Comparison of ENCODE assay signal across 1 cellular context in the genomic region with DNA sequence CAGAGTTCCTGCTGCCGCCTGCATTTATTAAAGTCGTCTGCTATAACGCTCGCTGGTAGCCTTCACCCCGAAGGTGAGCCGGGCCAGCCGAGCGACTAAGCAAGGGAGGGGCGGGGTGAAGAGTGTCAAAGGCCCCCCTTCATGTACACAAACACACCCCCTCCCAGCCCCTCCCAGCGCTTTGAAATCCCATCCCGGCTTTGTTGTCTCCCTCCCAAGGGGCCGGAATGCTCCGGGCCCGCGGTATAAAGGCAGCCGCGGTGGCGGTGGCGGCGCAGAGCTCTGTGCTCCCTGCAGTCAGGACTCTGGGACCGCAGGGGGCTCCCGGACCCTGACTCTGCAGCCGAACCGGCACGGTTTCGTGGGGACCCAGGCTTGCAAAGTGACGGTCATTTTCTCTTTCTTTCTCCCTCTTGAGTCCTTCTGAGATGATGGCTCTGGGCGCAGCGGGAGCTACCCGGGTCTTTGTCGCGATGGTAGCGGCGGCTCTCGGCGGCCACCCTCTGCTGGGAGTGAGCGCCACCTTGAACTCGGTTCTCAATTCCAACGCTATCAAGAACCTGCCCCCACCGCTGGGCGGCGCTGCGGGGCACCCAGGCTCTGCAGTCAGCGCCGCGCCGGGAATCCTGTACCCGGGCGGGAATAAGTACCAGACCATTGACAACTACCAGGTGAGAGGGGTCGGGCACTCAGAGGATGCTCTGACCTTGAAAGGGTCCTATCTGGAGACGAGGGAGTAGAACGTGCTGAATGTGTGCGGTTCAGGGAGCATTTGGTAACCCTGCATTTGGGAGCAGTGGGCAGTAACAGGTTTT.
TF ChIP-seq lines count a peak whose summit lies in the region.

A gene with protein sequence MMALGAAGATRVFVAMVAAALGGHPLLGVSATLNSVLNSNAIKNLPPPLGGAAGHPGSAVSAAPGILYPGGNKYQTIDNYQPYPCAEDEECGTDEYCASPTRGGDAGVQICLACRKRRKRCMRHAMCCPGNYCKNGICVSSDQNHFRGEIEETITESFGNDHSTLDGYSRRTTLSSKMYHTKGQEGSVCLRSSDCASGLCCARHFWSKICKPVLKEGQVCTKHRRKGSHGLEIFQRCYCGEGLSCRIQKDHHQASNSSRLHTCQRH (plus strand): TSS at position 275 of the 815 bp plus-strand sequence. CDS start 154 bp downstream, at position 429.

TF ChIP-seq in HepG2, 621 proteins besides CTCF, POLR2A, EP300 and RAD21 (continued from another document and continues in another):
- TF ChIP-seq ZNF574 (CRISPR knock-in tag; IDR thresholded peaks at IDR 0.05) (no peak; the same call in 1 of the 2 replicates), ZNF550 (CRISPR knock-in tag; IDR thresholded peaks at IDR 0.05; ENCODE audit: borderline replicate concordance) (no peak), TOPORS (CRISPR knock-in tag; IDR thresholded peaks at IDR 0.05) (no peak), HIC2 (CRISPR knock-in tag; IDR thresholded peaks at IDR 0.05; ENCODE audit: low read depth) (no peak), DR1 (CRISPR knock-in tag; IDR thresholded peaks at IDR 0.05) (peak; percentile 93), TFAP4 (IDR thresholded peaks at IDR 0.05; ENCODE audit: borderline replicate concordance, low read depth) (peak; percentile 48), RNF2 (conservative IDR thresholded peaks at IDR 0.05; ENCODE audit: low read depth) (no peak; the same call in 1 of the 2 replicates), ZFY (CRISPR knock-in tag; IDR thresholded peaks at IDR 0.05) (no peak; the same call in 1 of the 2 replicates), MTA1 (CRISPR knock-in tag; IDR thresholded peaks at IDR 0.05; ENCODE audit: borderline replicate concordance) (peak; percentile 15; the same call in 1 of the 2 replicates), RXRB (CRISPR knock-in tag; IDR thresholded peaks at IDR 0.05; ENCODE audit: borderline replicate concordance) (peak; percentile 60; the same call in 1 of the 2 replicates), ZUFSP (CRISPR knock-in tag; IDR thresholded peaks at IDR 0.05; ENCODE audit: borderline replicate concordance) (no peak), CCDC6 (CRISPR knock-in tag; IDR thresholded peaks at IDR 0.05) (peak; percentile 61; the same call in 1 of the 2 replicates), ZNF563 (CRISPR knock-in tag; IDR thresholded peaks at IDR 0.05) (no peak; the same call in 1 of the 2 replicates), NFYB (CRISPR knock-in tag; IDR thresholded peaks at IDR 0.05) (no peak), NCOA5 (CRISPR knock-in tag; IDR thresholded peaks at IDR 0.05) (no peak), ELF3 (CRISPR knock-in tag; IDR thresholded peaks at IDR 0.05) (no peak), FUBP1 (CRISPR knock-in tag; IDR thresholded peaks at IDR 0.05; ENCODE audit: borderline replicate concordance) (no peak), ZNF468 (CRISPR knock-in tag; IDR thresholded peaks at IDR 0.05) (no peak), BRD4 (CRISPR knock-in tag; IDR thresholded peaks at IDR 0.05) (peak; percentile 13; the same call in 1 of the 2 replicates), ZNF484 (CRISPR knock-in tag; IDR thresholded peaks at IDR 0.05; ENCODE audit: borderline replicate concordance, low read depth) (no peak), PRPF4 (IDR thresholded peaks at IDR 0.05; ENCODE audit: low read depth, low read length, poor library complexity, severe bottlenecking) (no peak), AKAP8 (CRISPR knock-in tag; IDR thresholded peaks at IDR 0.05) (no peak), HHEX (CRISPR knock-in tag; IDR thresholded peaks at IDR 0.05) (no peak), KDM3A (CRISPR knock-in tag; IDR thresholded peaks at IDR 0.05; ENCODE audit: low read depth) (peak; percentile 57), RFXAP (CRISPR knock-in tag; IDR thresholded peaks at IDR 0.05; ENCODE audit: borderline replicate concordance) (0 out of 2 replicates have a peak, but pooled peaks have one; percentile 55), ZHX1 (CRISPR knock-in tag; IDR thresholded peaks at IDR 0.05; ENCODE audit: low read depth) (peak; percentile 14; the same call in 1 of the 2 replicates), ZNF230 (CRISPR knock-in tag; IDR thresholded peaks at IDR 0.05) (peak; percentile 82; the same call in 1 of the 2 replicates), HDAC6 (IDR thresholded peaks at IDR 0.05; ENCODE audit: low read depth, low read length) (no peak), ZNF567 (CRISPR knock-in tag; IDR thresholded peaks at IDR 0.05; ENCODE audit: borderline replicate concordance) (no peak), RAD51 (IDR thresholded peaks at IDR 0.05; ENCODE audit: borderline replicate concordance) (no peak), NFE2L1 (CRISPR knock-in tag; IDR thresholded peaks at IDR 0.05; ENCODE audit: borderline replicate concordance) (no peak), KAT2B (IDR thresholded peaks at IDR 0.05; ENCODE audit: borderline replicate concordance, low read depth, low read length) (no peak), SAFB2 (CRISPR knock-in tag; IDR thresholded peaks at IDR 0.05; ENCODE audit: borderline replicate concordance, low read depth) (no peak), ZFP62 (CRISPR knock-in tag; IDR thresholded peaks at IDR 0.05) (no peak)
- TF ChIP-seq, protein P1, sequence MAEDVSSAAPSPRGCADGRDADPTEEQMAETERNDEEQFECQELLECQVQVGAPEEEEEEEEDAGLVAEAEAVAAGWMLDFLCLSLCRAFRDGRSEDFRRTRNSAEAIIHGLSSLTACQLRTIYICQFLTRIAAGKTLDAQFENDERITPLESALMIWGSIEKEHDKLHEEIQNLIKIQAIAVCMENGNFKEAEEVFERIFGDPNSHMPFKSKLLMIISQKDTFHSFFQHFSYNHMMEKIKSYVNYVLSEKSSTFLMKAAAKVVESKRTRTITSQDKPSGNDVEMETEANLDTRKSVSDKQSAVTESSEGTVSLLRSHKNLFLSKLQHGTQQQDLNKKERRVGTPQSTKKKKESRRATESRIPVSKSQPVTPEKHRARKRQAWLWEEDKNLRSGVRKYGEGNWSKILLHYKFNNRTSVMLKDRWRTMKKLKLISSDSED (CRISPR knock-in tag; IDR thresholded peaks at IDR 0.05), result no peak
- TF ChIP-seq, protein P2, sequence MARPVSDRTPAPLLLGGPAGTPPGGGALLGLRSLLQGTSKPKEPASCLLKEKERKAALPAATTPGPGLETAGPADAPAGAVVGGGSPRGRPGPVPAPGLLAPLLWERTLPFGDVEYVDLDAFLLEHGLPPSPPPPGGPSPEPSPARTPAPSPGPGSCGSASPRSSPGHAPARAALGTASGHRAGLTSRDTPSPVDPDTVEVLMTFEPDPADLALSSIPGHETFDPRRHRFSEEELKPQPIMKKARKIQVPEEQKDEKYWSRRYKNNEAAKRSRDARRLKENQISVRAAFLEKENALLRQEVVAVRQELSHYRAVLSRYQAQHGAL (CRISPR knock-in tag; IDR thresholded peaks at IDR 0.05; ENCODE audit: not compliant biosample characterization), result no peak
- TF ChIP-seq, protein P3, sequence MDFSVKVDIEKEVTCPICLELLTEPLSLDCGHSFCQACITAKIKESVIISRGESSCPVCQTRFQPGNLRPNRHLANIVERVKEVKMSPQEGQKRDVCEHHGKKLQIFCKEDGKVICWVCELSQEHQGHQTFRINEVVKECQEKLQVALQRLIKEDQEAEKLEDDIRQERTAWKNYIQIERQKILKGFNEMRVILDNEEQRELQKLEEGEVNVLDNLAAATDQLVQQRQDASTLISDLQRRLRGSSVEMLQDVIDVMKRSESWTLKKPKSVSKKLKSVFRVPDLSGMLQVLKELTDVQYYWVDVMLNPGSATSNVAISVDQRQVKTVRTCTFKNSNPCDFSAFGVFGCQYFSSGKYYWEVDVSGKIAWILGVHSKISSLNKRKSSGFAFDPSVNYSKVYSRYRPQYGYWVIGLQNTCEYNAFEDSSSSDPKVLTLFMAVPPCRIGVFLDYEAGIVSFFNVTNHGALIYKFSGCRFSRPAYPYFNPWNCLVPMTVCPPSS (IDR thresholded peaks at IDR 0.05), result no peak
- TF ChIP-seq, protein P4, sequence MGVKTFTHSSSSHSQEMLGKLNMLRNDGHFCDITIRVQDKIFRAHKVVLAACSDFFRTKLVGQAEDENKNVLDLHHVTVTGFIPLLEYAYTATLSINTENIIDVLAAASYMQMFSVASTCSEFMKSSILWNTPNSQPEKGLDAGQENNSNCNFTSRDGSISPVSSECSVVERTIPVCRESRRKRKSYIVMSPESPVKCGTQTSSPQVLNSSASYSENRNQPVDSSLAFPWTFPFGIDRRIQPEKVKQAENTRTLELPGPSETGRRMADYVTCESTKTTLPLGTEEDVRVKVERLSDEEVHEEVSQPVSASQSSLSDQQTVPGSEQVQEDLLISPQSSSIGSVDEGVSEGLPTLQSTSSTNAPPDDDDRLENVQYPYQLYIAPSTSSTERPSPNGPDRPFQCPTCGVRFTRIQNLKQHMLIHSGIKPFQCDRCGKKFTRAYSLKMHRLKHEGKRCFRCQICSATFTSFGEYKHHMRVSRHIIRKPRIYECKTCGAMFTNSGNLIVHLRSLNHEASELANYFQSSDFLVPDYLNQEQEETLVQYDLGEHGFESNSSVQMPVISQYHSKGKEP (CRISPR knock-in tag; IDR thresholded peaks at IDR 0.05), result no peak; the same call in 1 of the 2 replicates
